ENCODE assay signal across 8 cellular contexts in genomic region chr2:42568431-42569115, GRCh38. TPM values are rescaled to one million over a fixed set of nuclear protein-coding genes. Genes with fewer than 3 reads are reported as not detected.
DNase-seq lines count a peak whose midpoint lies in the region; ATAC-seq and TF ChIP-seq lines count a peak whose summit lies in the region.

Gene MTA3, plus strand, starts transcription at chr2:42568632. Its CDS starts 114 bp downstream, at chr2:42568746.

- DNase-seq in GM03348 (ENCODE audit: low spot score) (peak; percentile 81), Panc1 (ENCODE audit: low read depth, low spot score) (no peak), activated gamma-delta T cell treated with Interleukin-2 at 50 U/mL for 16 hours (peak; percentile 62), germinal center (ENCODE audit: low spot score) (peak; percentile 80), omental fat pad (ENCODE audit: low spot score) (no peak), suprapubic skin (ENCODE audit: low spot score in 2 of 2) (peak; percentile 79 to 84), MV-4-11 (lab: John Stamatoyannopoulos, UW) (no peak)

- TF ChIP-seq POLR2A in suprapubic skin (IDR thresholded peaks at IDR 0.05): no peak

- H3K27ac ChIP-seq in Panc1 (ENCODE audit: low read length) (peak within 1 kb of the TSS; percentile 95), suprapubic skin (peak within 1 kb of the TSS; percentile 92)

- TF ChIP-seq CTCF in Panc1 (IDR thresholded peaks at IDR 0.05): no peak
- TF ChIP-seq CTCF in omental fat pad (IDR thresholded peaks at IDR 0.05): no peak
- TF ChIP-seq CTCF in suprapubic skin (IDR thresholded peaks at IDR 0.05): no peak

- H3K4me3 ChIP-seq in Panc1 (ENCODE audit: low read depth in 2 of 2, low read length in 2 of 2) (peak within 1 kb of the TSS; percentile 69 to 82), suprapubic skin (peak within 1 kb of the TSS; percentile 90)

- in situ Hi-C loops in Panc1 (cut with HindIII; ENCODE audit: low pct_unique_long_range_greater_than_20kb, low sequenced_read_pairs): no loop called here

- no CpG with 5 or more reads among the region's 67 CpGs for WGBS in suprapubic skin

- peak; percentile 22 for ATAC-seq in HG02763 (IDR thresholded peaks at IDR 0.05; ENCODE audit: unreplicated experiment)
- peak; percentile 79 for ATAC-seq in Panc1
- ATAC-seq in omental fat pad (ENCODE audit: low FRiP score): peak; percentile 59

- H3K27me3 ChIP-seq in Panc1 (ENCODE audit: control insufficient read depth, insufficient read depth, low read length): no peaks in the 10 kb centered on the region
- H3K27me3 ChIP-seq in suprapubic skin: no peaks in the 10 kb centered on the region

- CTCF ChIA-PET in Panc1 (lab: Charles Lee): no interaction called here

- intact Hi-C loops in Panc1 (cut with micrococcal nuclease; ENCODE audit: unreplicated experiment): no loop called here

- H3K36me3 ChIP-seq in Panc1 (ENCODE audit: control insufficient read depth, insufficient read depth, low read length) (peaks cover 3% of the 10 kb centered on the region), suprapubic skin (no peaks in the 10 kb centered on the region)

- no TSS peak for BruUV-seq in Panc1 (replicated peaks; lab: Mats Ljungman, UMichigan)

- H3K4me1 ChIP-seq in Panc1 (ENCODE audit: control insufficient read depth, insufficient read depth, low read length) (peaks cover 28% of the 10 kb centered on the region), suprapubic skin (peaks cover 30% of the 10 kb centered on the region)

- POLR2A ChIA-PET in Panc1 (lab: Charles Lee): no interaction called here

- H3K9me3 ChIP-seq in Panc1 (ENCODE audit: control insufficient read depth, insufficient read depth, low read depth, low read length) (no peaks in the 10 kb centered on the region), suprapubic skin (no peaks in the 10 kb centered on the region)

- TF ChIP-seq EP300 in suprapubic skin (IDR thresholded peaks at IDR 0.05): no peak

RNA-seq across cellular contexts. Expression of gene MTA3, which starts in this region (rescaled TPM):
- total RNA-seq in Panc1 (2021; ENCODE audit: unreplicated experiment) (65.6 TPM), omental fat pad (10 to 100 TPM; 10.8 to 36.6 (median 25.2) TPM), suprapubic skin (10 to 100 TPM; 29.6 to 81.9 (median 30.3) TPM)
- 50.7 TPM for polyA plus RNA-seq in Panc1 (2012; ENCODE audit: insufficient read length)

Comparison
In these comparisons a context has a peak if more than half of its experiments do, and no peak if none do; other contexts are left out.
1. DNase-seq: peak in GM03348 (single experiment), activated gamma-delta T cell treated with Interleukin-2 at 50 U/mL for 16 hours (single experiment), germinal center (single experiment) and suprapubic skin (2 of 2); none in Panc1 (single experiment), omental fat pad (single experiment) and MV-4-11 (single experiment).
2. ATAC-seq: peak in every context shown above with its lines; median percentile 79 in Panc1; 59 in omental fat pad; 22 in HG02763.